Comparison of ENCODE assay signal across 1 cellular context in genomic region chr20:62587757-62588402, GRCh38.
TF ChIP-seq lines count a peak whose summit lies in the region.

No MANE protein-coding gene starts in this region.

TF ChIP-seq in A549, 52 proteins besides CTCF, POLR2A, EP300 and RAD21 (continued from another document):
- peak; percentile 84 for TF ChIP-seq REST (IDR thresholded peaks at IDR 0.05)
